21 cellular contexts compared by ENCODE assay signal in the genomic region with DNA sequence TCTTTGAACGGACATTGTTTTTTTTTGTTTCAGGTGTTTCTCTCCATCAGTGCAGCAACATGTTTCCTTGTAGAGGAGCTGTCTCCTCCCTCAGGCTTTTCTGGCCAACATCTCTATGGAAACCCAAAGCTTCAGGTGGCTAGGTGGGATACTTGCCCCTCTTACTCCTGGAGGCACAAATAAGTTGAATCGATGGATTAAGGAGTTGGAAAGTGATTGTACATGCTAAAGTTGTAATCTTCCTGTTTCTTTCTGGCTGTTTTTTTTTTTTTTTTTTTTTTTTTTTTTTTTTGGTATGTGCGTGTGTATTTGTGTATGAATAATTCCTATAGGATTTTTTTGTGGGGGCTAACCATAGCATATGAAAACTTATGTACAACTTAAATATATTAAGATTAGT. TPM values are rescaled to one million over a fixed set of nuclear protein-coding genes. Genes with fewer than 3 reads are reported as not detected.
DNase-seq lines count a peak whose midpoint lies in the region; ATAC-seq and TF ChIP-seq lines count a peak whose summit lies in the region.
"Had no signal": no experiment of that assay in that cellular context is flagged by ENCODE, and none has a peak within 500 bp of the region (broad histone marks: within the 10 kb centered on the region; RNA-seq: fewer than 3 reads in every experiment).

No MANE protein-coding gene starts in this region.

- H3K27ac ChIP-seq in trophoblast cell (ENCODE audit: low read depth, low read length) = no peak overlapping the region
- H3K27ac ChIP-seq: 22Rv1; BLaER1 treated with 17β-estradiol and CSF1 and Interleukin-3, amounts not matched to agents 10 nM and 100 nM; KMS-11 had no signal

- H3K9me3 Mint-ChIP-seq in activated CD8-positive, alpha-beta T cell treated with anti-CD3 and anti-CD28 coated beads for 36 hours = no peaks in the 10 kb centered on the region
- no peaks in the 10 kb centered on the region for H3K9me3 Mint-ChIP-seq in activated CD8-positive, alpha-beta T cell treated with anti-CD3 and anti-CD28 coated beads, Interleukin-2, amount 10 ng/mL, durations not matched to agents 7 days and 5 days (ENCODE audit: insufficient read depth)
- no peaks in the 10 kb centered on the region for H3K9me3 Mint-ChIP-seq in central memory CD8-positive, alpha-beta T cell

- H3K36me3 ChIP-seq in trophoblast cell (ENCODE audit: control insufficient read depth in 1 of 2, insufficient read depth in 2 of 2, low read length in 2 of 2) = peaks cover 0 to 3% of the 10 kb centered on the region in 2 experiments
- H3K36me3 ChIP-seq: HAP-1 had no signal

- H3K23ac ChIP-seq in trophoblast cell (ENCODE audit: low read length) = no peak overlapping the region

- H2AK5ac ChIP-seq in trophoblast cell (ENCODE audit: low read length) = peak overlapping the region; percentile 63

- no peak for TF ChIP-seq CTCF in activated CD8-positive, alpha-beta T cell treated with anti-CD3 and anti-CD28 coated beads for 36 hours (IDR thresholded peaks at IDR 0.05)

- peaks cover 2% of the 10 kb centered on the region for H3K9me3 ChIP-seq in trophoblast cell (ENCODE audit: insufficient read depth, low read depth, low read length)
- H3K9me3 ChIP-seq: HAP-1 had no signal

- no peak overlapping the region for H4K8ac ChIP-seq in trophoblast cell (ENCODE audit: low read depth, low read length)

- H3K4me2 ChIP-seq in trophoblast cell (ENCODE audit: low read length) = no peak overlapping the region
- H3K4me2 ChIP-seq: KMS-11 had no signal

- H3K4me1 Mint-ChIP-seq in activated CD8-positive, alpha-beta T cell treated with anti-CD3 and anti-CD28 coated beads for 36 hours (ENCODE audit: low read depth) = peaks cover 73% of the 10 kb centered on the region
- H3K4me1 Mint-ChIP-seq in activated CD8-positive, alpha-beta T cell treated with anti-CD3 and anti-CD28 coated beads, Interleukin-2, amount 10 ng/mL, durations not matched to agents 7 days and 5 days (ENCODE audit: low read depth) = peaks cover 63% of the 10 kb centered on the region
- H3K4me1 Mint-ChIP-seq in central memory CD8-positive, alpha-beta T cell = peaks cover 87% of the 10 kb centered on the region

- H3K4me3 Mint-ChIP-seq in activated CD8-positive, alpha-beta T cell treated with anti-CD3 and anti-CD28 coated beads for 36 hours = no peak overlapping the region
- no peak overlapping the region for H3K4me3 Mint-ChIP-seq in activated CD8-positive, alpha-beta T cell treated with anti-CD3 and anti-CD28 coated beads, Interleukin-2, amount 10 ng/mL, durations not matched to agents 7 days and 5 days
- H3K4me3 Mint-ChIP-seq in central memory CD8-positive, alpha-beta T cell = peak overlapping the region; percentile 34

- no CpG with 5 or more reads among the region's 3 CpGs for WGBS in trophoblast cell (ENCODE audit: extremely low coverage, insufficient coverage, insufficient read length)

- peaks cover 20% of the 10 kb centered on the region for H3K79me2 ChIP-seq in trophoblast cell (ENCODE audit: control insufficient read depth, insufficient read depth, low read length, poor library complexity)

- no peak overlapping the region for H2AFZ ChIP-seq in trophoblast cell (ENCODE audit: insufficient read depth, low read length, poor library complexity)

- H3K36me3 Mint-ChIP-seq in activated CD8-positive, alpha-beta T cell treated with anti-CD3 and anti-CD28 coated beads for 36 hours (ENCODE audit: low read depth) = peaks cover 21% of the 10 kb centered on the region
- H3K36me3 Mint-ChIP-seq in activated CD8-positive, alpha-beta T cell treated with anti-CD3 and anti-CD28 coated beads, Interleukin-2, amount 10 ng/mL, durations not matched to agents 7 days and 5 days (ENCODE audit: low read depth) = peaks cover 56% of the 10 kb centered on the region
- peaks cover 11% of the 10 kb centered on the region for H3K36me3 Mint-ChIP-seq in central memory CD8-positive, alpha-beta T cell (ENCODE audit: insufficient read depth)

- peak overlapping the region; percentile 89 for H3K4ac ChIP-seq in trophoblast cell (ENCODE audit: low read depth, low read length)

- H4K91ac ChIP-seq in trophoblast cell (ENCODE audit: low read depth, low read length) = no peak overlapping the region

- H2BK5ac ChIP-seq in trophoblast cell (ENCODE audit: low read depth, low read length, poor library complexity) = no peak overlapping the region

- POLR2A ChIA-PET in activated CD8-positive, alpha-beta T cell treated with anti-CD3 and anti-CD28 coated beads for 36 hours (lab: Charles Lee) = no interaction called here
- POLR2A ChIA-PET in activated CD8-positive, alpha-beta T cell treated with anti-CD3 and anti-CD28 coated beads, Interleukin-2, amount 10 ng/mL, durations not matched to agents 7 days and 5 days (lab: Charles Lee) = no interaction called here
- POLR2A ChIA-PET in HEK293T (lab: Yijun Ruan, JAX) = no interaction called here

- H3K27me3 ChIP-seq in trophoblast cell (ENCODE audit: insufficient read depth, low read length) = no peaks in the 10 kb centered on the region
- H3K27me3 ChIP-seq: BLaER1 treated with 17β-estradiol and CSF1 and Interleukin-3, amounts not matched to agents 10 nM and 100 nM had no signal

- no peak overlapping the region for H3K18ac ChIP-seq in trophoblast cell (ENCODE audit: low read length)

- peaks cover 6% of the 10 kb centered on the region for H3K79me1 ChIP-seq in trophoblast cell (ENCODE audit: low read length)

- no peak overlapping the region for H3K9ac ChIP-seq in trophoblast cell (ENCODE audit: low read length)
- H3K9ac ChIP-seq: BLaER1 treated with 17β-estradiol and CSF1 and Interleukin-3, amounts not matched to agents 10 nM and 100 nM; KMS-11 had no signal

- no peaks in the 10 kb centered on the region for H3K27me3 Mint-ChIP-seq in activated CD8-positive, alpha-beta T cell treated with anti-CD3 and anti-CD28 coated beads for 36 hours
- no peaks in the 10 kb centered on the region for H3K27me3 Mint-ChIP-seq in activated CD8-positive, alpha-beta T cell treated with anti-CD3 and anti-CD28 coated beads, Interleukin-2, amount 10 ng/mL, durations not matched to agents 7 days and 5 days (ENCODE audit: low read depth)
- H3K27me3 Mint-ChIP-seq in central memory CD8-positive, alpha-beta T cell = no peaks in the 10 kb centered on the region

- DNase-seq in activated CD8-positive, alpha-beta T cell treated with anti-CD3 and anti-CD28 coated beads for 36 hours = no peak
- no peak for DNase-seq in activated CD8-positive, alpha-beta T cell treated with anti-CD3 and anti-CD28 coated beads, Interleukin-2, amount 10 ng/mL, durations not matched to agents 7 days and 5 days
- DNase-seq in HEK293T (ENCODE audit: extremely low spot score) (no peak), trophoblast cell (no peak), T-helper 1 cell (no peak), A172 (ENCODE audit: low spot score) (no peak), NCI-H2081 treated with DMSO at 0.1 percent for 48 hours (lab: John Stamatoyannopoulos, UW) (no peak)
- no peak for DNase-seq in central memory CD8-positive, alpha-beta T cell (ENCODE audit: low spot score in 2 of 2)
- DNase-seq: COR-L47, DMS153, EL, NCI-H1048, NCI-H146, NCI-H2081, NCI-H510A treated with DMSO at 0.1 percent for 48 hours had no signal

- peak overlapping the region; percentile 32 for H3K27ac Mint-ChIP-seq in activated CD8-positive, alpha-beta T cell treated with anti-CD3 and anti-CD28 coated beads for 36 hours
- H3K27ac Mint-ChIP-seq in activated CD8-positive, alpha-beta T cell treated with anti-CD3 and anti-CD28 coated beads, Interleukin-2, amount 10 ng/mL, durations not matched to agents 7 days and 5 days = no peak overlapping the region
- no peak overlapping the region for H3K27ac Mint-ChIP-seq in central memory CD8-positive, alpha-beta T cell (ENCODE audit: low read depth)

- no peak overlapping the region for H2BK120ac ChIP-seq in trophoblast cell (ENCODE audit: insufficient read depth, low read length, poor library complexity)

- H3K14ac ChIP-seq in trophoblast cell (ENCODE audit: low read length) = no peak overlapping the region

- intact Hi-C loops in activated CD8-positive, alpha-beta T cell treated with anti-CD3 and anti-CD28 coated beads for 36 hours (cut with micrococcal nuclease) = no loop called here

- H2BK12ac ChIP-seq in trophoblast cell (ENCODE audit: low read length) = no peak overlapping the region

- H4K12ac ChIP-seq in trophoblast cell (ENCODE audit: low read depth, low read length) = no peak overlapping the region

- no peak overlapping the region for H3K4me3 ChIP-seq in trophoblast cell (ENCODE audit: low read depth, low read length)
- H3K4me3 ChIP-seq: BLaER1 treated with 17β-estradiol and CSF1 and Interleukin-3, amounts not matched to agents 10 nM and 100 nM; HAP-1 had no signal

- ATAC-seq in activated CD8-positive, alpha-beta T cell treated with anti-CD3 and anti-CD28 coated beads for 36 hours = no peak
- no peak for ATAC-seq in activated CD8-positive, alpha-beta T cell treated with anti-CD3 and anti-CD28 coated beads, Interleukin-2, amount 10 ng/mL, durations not matched to agents 7 days and 5 days
- no peak for ATAC-seq in central memory CD8-positive, alpha-beta T cell (replicated peaks; ENCODE audit: extremely low read depth, poor library complexity, severe bottlenecking)
- ATAC-seq: HepG2, Panc1 had no signal

- CTCF ChIA-PET in activated CD8-positive, alpha-beta T cell treated with anti-CD3 and anti-CD28 coated beads for 36 hours (lab: Charles Lee) = interaction anchor here (0.6 kb wide), 1 partner anchor 28 kb away, joined by 3 read pairs; no protein-coding TSS in a partner anchor
- CTCF ChIA-PET in activated CD8-positive, alpha-beta T cell treated with anti-CD3 and anti-CD28 coated beads, Interleukin-2, amount 10 ng/mL, durations not matched to agents 7 days and 5 days (lab: Charles Lee) = no interaction called here
- CTCF ChIA-PET in HEK293T (lab: Yijun Ruan, JAX) = no interaction called here

- H3K4me1 ChIP-seq in trophoblast cell (ENCODE audit: control insufficient read depth in 1 of 2, insufficient read depth in 2 of 2, low read length in 2 of 2) = peaks cover 20 to 26% of the 10 kb centered on the region in 2 experiments

TF ChIP-seq in HEK293T, 16 proteins besides CTCF, POLR2A, EP300 and RAD21:
- TF ChIP-seq ELF4 (IDR thresholded peaks at IDR 0.05) = no peak
- TF ChIP-seq NFRKB (IDR thresholded peaks at IDR 0.05) = no peak
- no peak for TF ChIP-seq TARDBP (IDR thresholded peaks at IDR 0.05)
- no peak for TF ChIP-seq CTBP1 (IDR thresholded peaks at IDR 0.05; ENCODE audit: borderline replicate concordance)
- peak; percentile 60; the same call in 1 of the 2 replicates for TF ChIP-seq ZNF384 (IDR thresholded peaks at IDR 0.05)

RNA-seq across cellular contexts. Expression of a gene that starts 10.6 kb away (rescaled TPM):
- total RNA-seq in activated CD8-positive, alpha-beta T cell treated with anti-CD3 and anti-CD28 coated beads for 36 hours = 10 to 100 TPM; 34.1 to 34.6 TPM
- 10 to 100 TPM; 51.1 to 54.2 TPM for total RNA-seq in activated CD8-positive, alpha-beta T cell treated with anti-CD3 and anti-CD28 coated beads, Interleukin-2, amount 10 ng/mL, durations not matched to agents 7 days and 5 days
- 44.5 and 45.5 TPM in 2 replicates for polyA plus RNA-seq in trophoblast cell (2013)
- total RNA-seq in A172 (2014; rRNA removed; shearing (Covaris generic)) = 26.7 and 34.1 TPM in 2 replicates
